1 cellular context compared by ENCODE assay signal in the genomic region with DNA sequence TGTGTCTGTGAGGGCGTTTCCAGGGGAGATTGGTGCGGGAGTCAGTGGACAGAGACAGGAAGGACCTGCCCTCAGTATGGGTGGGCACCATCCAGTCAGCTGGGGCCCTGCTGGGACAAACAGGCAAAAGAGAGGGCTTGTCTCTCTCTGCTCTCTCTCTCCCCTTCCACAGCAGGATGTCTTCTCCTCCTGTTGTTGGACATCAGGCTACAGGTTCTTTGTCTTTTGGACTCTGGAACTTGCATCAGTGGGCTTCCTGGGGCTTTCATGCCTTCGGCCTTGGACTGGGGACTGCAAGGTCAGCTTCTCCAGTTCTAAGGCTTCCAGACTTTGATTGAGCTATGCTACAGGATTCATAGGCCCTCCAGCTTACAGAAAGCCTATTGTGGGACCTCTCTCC.
A peak's percentile ranks its signal among the peaks of the same experiment; 100 is the strongest.
TF ChIP-seq lines count a peak whose summit lies in the region.

No MANE protein-coding gene starts in this region.

TF ChIP-seq in HepG2, 621 proteins besides CTCF, POLR2A, EP300 and RAD21 (continued from another document and continues in another):
- TF ChIP-seq, protein P1, sequence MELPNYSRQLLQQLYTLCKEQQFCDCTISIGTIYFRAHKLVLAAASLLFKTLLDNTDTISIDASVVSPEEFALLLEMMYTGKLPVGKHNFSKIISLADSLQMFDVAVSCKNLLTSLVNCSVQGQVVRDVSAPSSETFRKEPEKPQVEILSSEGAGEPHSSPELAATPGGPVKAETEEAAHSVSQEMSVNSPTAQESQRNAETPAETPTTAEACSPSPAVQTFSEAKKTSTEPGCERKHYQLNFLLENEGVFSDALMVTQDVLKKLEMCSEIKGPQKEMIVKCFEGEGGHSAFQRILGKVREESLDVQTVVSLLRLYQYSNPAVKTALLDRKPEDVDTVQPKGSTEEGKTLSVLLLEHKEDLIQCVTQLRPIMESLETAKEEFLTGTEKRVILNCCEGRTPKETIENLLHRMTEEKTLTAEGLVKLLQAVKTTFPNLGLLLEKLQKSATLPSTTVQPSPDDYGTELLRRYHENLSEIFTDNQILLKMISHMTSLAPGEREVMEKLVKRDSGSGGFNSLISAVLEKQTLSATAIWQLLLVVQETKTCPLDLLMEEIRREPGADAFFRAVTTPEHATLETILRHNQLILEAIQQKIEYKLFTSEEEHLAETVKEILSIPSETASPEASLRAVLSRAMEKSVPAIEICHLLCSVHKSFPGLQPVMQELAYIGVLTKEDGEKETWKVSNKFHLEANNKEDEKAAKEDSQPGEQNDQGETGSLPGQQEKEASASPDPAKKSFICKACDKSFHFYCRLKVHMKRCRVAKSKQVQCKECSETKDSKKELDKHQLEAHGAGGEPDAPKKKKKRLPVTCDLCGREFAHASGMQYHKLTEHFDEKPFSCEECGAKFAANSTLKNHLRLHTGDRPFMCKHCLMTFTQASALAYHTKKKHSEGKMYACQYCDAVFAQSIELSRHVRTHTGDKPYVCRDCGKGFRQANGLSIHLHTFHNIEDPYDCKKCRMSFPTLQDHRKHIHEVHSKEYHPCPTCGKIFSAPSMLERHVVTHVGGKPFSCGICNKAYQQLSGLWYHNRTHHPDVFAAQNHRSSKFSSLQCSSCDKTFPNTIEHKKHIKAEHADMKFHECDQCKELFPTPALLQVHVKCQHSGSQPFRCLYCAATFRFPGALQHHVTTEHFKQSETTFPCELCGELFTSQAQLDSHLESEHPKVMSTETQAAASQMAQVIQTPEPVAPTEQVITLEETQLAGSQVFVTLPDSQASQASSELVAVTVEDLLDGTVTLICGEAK (IDR thresholded peaks at IDR 0.05): no peak
- TF ChIP-seq, protein P1 (CRISPR knock-in tag; IDR thresholded peaks at IDR 0.05): peak; percentile 44; the same call in 1 of the 2 replicates
- TF ChIP-seq ZNF350 (CRISPR knock-in tag; IDR thresholded peaks at IDR 0.05; ENCODE audit: borderline replicate concordance, low read depth): peak; percentile 61; the same call in 1 of the 2 replicates
- peak; percentile 80 for TF ChIP-seq ETV5 (CRISPR knock-in tag; IDR thresholded peaks at IDR 0.05; ENCODE audit: borderline replicate concordance)
- TF ChIP-seq, protein P2, sequence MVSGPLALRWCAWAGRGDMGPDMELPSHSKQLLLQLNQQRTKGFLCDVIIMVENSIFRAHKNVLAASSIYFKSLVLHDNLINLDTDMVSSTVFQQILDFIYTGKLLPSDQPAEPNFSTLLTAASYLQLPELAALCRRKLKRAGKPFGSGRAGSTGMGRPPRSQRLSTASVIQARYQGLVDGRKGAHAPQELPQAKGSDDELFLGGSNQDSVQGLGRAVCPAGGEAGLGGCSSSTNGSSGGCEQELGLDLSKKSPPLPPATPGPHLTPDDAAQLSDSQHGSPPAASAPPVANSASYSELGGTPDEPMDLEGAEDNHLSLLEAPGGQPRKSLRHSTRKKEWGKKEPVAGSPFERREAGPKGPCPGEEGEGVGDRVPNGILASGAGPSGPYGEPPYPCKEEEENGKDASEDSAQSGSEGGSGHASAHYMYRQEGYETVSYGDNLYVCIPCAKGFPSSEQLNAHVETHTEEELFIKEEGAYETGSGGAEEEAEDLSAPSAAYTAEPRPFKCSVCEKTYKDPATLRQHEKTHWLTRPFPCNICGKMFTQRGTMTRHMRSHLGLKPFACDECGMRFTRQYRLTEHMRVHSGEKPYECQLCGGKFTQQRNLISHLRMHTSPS (CRISPR knock-in tag; IDR thresholded peaks at IDR 0.05; ENCODE audit: low read depth): peak; percentile 38; the same call in 1 of the 2 replicates
- TF ChIP-seq ATF7-NPFF (CRISPR knock-in tag; IDR thresholded peaks at IDR 0.05; ENCODE audit: low read depth): no peak
- peak; percentile 32; the same call in 1 of the 2 replicates for TF ChIP-seq MEF2D (CRISPR knock-in tag; IDR thresholded peaks at IDR 0.05)
- TF ChIP-seq, protein P3, sequence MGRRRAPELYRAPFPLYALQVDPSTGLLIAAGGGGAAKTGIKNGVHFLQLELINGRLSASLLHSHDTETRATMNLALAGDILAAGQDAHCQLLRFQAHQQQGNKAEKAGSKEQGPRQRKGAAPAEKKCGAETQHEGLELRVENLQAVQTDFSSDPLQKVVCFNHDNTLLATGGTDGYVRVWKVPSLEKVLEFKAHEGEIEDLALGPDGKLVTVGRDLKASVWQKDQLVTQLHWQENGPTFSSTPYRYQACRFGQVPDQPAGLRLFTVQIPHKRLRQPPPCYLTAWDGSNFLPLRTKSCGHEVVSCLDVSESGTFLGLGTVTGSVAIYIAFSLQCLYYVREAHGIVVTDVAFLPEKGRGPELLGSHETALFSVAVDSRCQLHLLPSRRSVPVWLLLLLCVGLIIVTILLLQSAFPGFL (CRISPR knock-in tag; IDR thresholded peaks at IDR 0.05): no peak
- TF ChIP-seq, protein P4, sequence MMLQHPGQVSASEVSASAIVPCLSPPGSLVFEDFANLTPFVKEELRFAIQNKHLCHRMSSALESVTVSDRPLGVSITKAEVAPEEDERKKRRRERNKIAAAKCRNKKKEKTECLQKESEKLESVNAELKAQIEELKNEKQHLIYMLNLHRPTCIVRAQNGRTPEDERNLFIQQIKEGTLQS (CRISPR knock-in tag; IDR thresholded peaks at IDR 0.05): peak; percentile 53
- no peak for TF ChIP-seq HNRNPH1 (optimal IDR thresholded peaks at IDR 0.05; ENCODE audit: low read depth, low read length)
- TF ChIP-seq ZNF605 (CRISPR knock-in tag; IDR thresholded peaks at IDR 0.05): no peak
- TF ChIP-seq, protein P5, sequence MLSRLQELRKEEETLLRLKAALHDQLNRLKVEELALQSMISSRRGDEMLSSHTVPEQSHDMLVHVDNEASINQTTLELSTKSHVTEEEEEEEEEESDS (CRISPR knock-in tag; IDR thresholded peaks at IDR 0.05; ENCODE audit: borderline replicate concordance): no peak
- TF ChIP-seq FOSL2 (CRISPR knock-in tag; IDR thresholded peaks at IDR 0.05): peak; percentile 68
- no peak for TF ChIP-seq ZNF558 (CRISPR knock-in tag; IDR thresholded peaks at IDR 0.05; ENCODE audit: borderline replicate concordance)
- no peak for TF ChIP-seq JARID2 (CRISPR knock-in tag; IDR thresholded peaks at IDR 0.05; ENCODE audit: insufficient replicate concordance)
- 0 out of 2 replicates have a peak, but pooled peaks have one; percentile 29 for TF ChIP-seq BRD4 (CRISPR knock-in tag; IDR thresholded peaks at IDR 0.05)
- TF ChIP-seq, protein P6, sequence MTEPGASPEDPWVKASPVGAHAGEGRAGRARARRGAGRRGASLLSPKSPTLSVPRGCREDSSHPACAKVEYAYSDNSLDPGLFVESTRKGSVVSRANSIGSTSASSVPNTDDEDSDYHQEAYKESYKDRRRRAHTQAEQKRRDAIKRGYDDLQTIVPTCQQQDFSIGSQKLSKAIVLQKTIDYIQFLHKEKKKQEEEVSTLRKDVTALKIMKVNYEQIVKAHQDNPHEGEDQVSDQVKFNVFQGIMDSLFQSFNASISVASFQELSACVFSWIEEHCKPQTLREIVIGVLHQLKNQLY (CRISPR knock-in tag; IDR thresholded peaks at IDR 0.05): peak; percentile 50; the same call in 1 of the 2 replicates
- TF ChIP-seq, protein P7, sequence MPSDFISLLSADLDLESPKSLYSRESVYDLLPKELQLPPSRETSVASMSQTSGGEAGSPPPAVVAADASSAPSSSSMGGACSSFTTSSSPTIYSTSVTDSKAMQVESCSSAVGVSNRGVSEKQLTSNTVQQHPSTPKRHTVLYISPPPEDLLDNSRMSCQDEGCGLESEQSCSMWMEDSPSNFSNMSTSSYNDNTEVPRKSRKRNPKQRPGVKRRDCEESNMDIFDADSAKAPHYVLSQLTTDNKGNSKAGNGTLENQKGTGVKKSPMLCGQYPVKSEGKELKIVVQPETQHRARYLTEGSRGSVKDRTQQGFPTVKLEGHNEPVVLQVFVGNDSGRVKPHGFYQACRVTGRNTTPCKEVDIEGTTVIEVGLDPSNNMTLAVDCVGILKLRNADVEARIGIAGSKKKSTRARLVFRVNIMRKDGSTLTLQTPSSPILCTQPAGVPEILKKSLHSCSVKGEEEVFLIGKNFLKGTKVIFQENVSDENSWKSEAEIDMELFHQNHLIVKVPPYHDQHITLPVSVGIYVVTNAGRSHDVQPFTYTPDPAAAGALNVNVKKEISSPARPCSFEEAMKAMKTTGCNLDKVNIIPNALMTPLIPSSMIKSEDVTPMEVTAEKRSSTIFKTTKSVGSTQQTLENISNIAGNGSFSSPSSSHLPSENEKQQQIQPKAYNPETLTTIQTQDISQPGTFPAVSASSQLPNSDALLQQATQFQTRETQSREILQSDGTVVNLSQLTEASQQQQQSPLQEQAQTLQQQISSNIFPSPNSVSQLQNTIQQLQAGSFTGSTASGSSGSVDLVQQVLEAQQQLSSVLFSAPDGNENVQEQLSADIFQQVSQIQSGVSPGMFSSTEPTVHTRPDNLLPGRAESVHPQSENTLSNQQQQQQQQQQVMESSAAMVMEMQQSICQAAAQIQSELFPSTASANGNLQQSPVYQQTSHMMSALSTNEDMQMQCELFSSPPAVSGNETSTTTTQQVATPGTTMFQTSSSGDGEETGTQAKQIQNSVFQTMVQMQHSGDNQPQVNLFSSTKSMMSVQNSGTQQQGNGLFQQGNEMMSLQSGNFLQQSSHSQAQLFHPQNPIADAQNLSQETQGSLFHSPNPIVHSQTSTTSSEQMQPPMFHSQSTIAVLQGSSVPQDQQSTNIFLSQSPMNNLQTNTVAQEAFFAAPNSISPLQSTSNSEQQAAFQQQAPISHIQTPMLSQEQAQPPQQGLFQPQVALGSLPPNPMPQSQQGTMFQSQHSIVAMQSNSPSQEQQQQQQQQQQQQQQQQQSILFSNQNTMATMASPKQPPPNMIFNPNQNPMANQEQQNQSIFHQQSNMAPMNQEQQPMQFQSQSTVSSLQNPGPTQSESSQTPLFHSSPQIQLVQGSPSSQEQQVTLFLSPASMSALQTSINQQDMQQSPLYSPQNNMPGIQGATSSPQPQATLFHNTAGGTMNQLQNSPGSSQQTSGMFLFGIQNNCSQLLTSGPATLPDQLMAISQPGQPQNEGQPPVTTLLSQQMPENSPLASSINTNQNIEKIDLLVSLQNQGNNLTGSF (CRISPR knock-in tag; IDR thresholded peaks at IDR 0.05): no peak
- TF ChIP-seq TSC22D2 (CRISPR knock-in tag; IDR thresholded peaks at IDR 0.05; ENCODE audit: borderline replicate concordance): 0 out of 2 replicates have a peak, but pooled peaks have one; percentile 83
- TF ChIP-seq, protein P8, sequence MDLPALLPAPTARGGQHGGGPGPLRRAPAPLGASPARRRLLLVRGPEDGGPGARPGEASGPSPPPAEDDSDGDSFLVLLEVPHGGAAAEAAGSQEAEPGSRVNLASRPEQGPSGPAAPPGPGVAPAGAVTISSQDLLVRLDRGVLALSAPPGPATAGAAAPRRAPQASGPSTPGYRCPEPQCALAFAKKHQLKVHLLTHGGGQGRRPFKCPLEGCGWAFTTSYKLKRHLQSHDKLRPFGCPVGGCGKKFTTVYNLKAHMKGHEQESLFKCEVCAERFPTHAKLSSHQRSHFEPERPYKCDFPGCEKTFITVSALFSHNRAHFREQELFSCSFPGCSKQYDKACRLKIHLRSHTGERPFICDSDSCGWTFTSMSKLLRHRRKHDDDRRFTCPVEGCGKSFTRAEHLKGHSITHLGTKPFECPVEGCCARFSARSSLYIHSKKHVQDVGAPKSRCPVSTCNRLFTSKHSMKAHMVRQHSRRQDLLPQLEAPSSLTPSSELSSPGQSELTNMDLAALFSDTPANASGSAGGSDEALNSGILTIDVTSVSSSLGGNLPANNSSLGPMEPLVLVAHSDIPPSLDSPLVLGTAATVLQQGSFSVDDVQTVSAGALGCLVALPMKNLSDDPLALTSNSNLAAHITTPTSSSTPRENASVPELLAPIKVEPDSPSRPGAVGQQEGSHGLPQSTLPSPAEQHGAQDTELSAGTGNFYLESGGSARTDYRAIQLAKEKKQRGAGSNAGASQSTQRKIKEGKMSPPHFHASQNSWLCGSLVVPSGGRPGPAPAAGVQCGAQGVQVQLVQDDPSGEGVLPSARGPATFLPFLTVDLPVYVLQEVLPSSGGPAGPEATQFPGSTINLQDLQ (CRISPR knock-in tag; IDR thresholded peaks at IDR 0.05): no peak
- TF ChIP-seq RFX1 (IDR thresholded peaks at IDR 0.05): no peak
- no peak for TF ChIP-seq ZFP41 (CRISPR knock-in tag; IDR thresholded peaks at IDR 0.05; ENCODE audit: borderline replicate concordance)
- TF ChIP-seq, protein P9, sequence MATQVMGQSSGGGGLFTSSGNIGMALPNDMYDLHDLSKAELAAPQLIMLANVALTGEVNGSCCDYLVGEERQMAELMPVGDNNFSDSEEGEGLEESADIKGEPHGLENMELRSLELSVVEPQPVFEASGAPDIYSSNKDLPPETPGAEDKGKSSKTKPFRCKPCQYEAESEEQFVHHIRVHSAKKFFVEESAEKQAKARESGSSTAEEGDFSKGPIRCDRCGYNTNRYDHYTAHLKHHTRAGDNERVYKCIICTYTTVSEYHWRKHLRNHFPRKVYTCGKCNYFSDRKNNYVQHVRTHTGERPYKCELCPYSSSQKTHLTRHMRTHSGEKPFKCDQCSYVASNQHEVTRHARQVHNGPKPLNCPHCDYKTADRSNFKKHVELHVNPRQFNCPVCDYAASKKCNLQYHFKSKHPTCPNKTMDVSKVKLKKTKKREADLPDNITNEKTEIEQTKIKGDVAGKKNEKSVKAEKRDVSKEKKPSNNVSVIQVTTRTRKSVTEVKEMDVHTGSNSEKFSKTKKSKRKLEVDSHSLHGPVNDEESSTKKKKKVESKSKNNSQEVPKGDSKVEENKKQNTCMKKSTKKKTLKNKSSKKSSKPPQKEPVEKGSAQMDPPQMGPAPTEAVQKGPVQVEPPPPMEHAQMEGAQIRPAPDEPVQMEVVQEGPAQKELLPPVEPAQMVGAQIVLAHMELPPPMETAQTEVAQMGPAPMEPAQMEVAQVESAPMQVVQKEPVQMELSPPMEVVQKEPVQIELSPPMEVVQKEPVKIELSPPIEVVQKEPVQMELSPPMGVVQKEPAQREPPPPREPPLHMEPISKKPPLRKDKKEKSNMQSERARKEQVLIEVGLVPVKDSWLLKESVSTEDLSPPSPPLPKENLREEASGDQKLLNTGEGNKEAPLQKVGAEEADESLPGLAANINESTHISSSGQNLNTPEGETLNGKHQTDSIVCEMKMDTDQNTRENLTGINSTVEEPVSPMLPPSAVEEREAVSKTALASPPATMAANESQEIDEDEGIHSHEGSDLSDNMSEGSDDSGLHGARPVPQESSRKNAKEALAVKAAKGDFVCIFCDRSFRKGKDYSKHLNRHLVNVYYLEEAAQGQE (IDR thresholded peaks at IDR 0.05; ENCODE audit: borderline replicate concordance in 1 of 2, low read depth in 1 of 2, low read length in 2 of 2): peak in 1 of 2 experiments; percentile 63; a peak in 1 of 4 replicates
- TF ChIP-seq FOXA3 (CRISPR knock-in tag; IDR thresholded peaks at IDR 0.05): peak; percentile 65; the same call in 1 of the 2 replicates
